In genomic region chr11:46100670-46101069, GRCh38 we compare ENCODE assay signal across 10 cellular contexts. TPM values are rescaled to one million over a fixed set of nuclear protein-coding genes. Genes with fewer than 3 reads are reported as not detected.
DNase-seq lines count a peak whose midpoint lies in the region; ATAC-seq and TF ChIP-seq lines count a peak whose summit lies in the region.
"Had no signal": no experiment of that assay in that cellular context is flagged by ENCODE, and none has a peak within 500 bp of the region (broad histone marks: within the 10 kb centered on the region; RNA-seq: fewer than 3 reads in every experiment).

No MANE protein-coding gene starts in this region.

- WGBS in gastroesophageal sphincter (ENCODE audit: low coverage in 1 of 2), 2 donors = 77 to 82% methylated on average over 3 of the region's 3 CpGs

- H3K36me3 Mint-ChIP-seq in nephron progenitor cell (ENCODE audit: low read depth) = peaks cover 17% of the 10 kb centered on the region

- DNase-seq in mucosa of descending colon (no peak), head of caudate nucleus (no peak), nephron progenitor cell (no peak)
- no peak for DNase-seq in activated CD4-positive, CD25-positive, alpha-beta regulatory T cell (lab: John Stamatoyannopoulos, UW)
- DNase-seq: NCI-H510A treated with DMSO at 0.1 percent for 48 hours, occipital lobe had no signal

- H3K4me1 ChIP-seq in mucosa of descending colon (ENCODE audit: low read depth) (peaks cover 5% of the 10 kb centered on the region), gastroesophageal sphincter (peaks cover 6 to 62% (median 16%) of the 10 kb centered on the region in 3 donors)

- no peaks in the 10 kb centered on the region for H3K9me3 ChIP-seq in mucosa of descending colon
- H3K9me3 ChIP-seq in gastroesophageal sphincter = no peaks in the 10 kb centered on the region

- no peak overlapping the region for H3K27ac Mint-ChIP-seq in nephron progenitor cell

- peaks cover 2% of the 10 kb centered on the region for H3K27me3 Mint-ChIP-seq in nephron progenitor cell (ENCODE audit: low read depth, poor library complexity)

- no peak overlapping the region for H3K4me3 Mint-ChIP-seq in nephron progenitor cell

- H3K9me3 Mint-ChIP-seq in nephron progenitor cell = no peaks in the 10 kb centered on the region

- no peak for TF ChIP-seq POLR2A in gastroesophageal sphincter (IDR thresholded peaks at IDR 0.05)

- H3K4me3 ChIP-seq in mucosa of descending colon = no peak overlapping the region
- no peak overlapping the region for H3K4me3 ChIP-seq in gastroesophageal sphincter

- H3K36me3 ChIP-seq in mucosa of descending colon (ENCODE audit: low read depth) (no peaks in the 10 kb centered on the region), gastroesophageal sphincter (no peaks in the 10 kb centered on the region)

- H3K4me1 Mint-ChIP-seq in nephron progenitor cell = peaks cover 43% of the 10 kb centered on the region

- TF ChIP-seq CTCF in mucosa of descending colon (IDR thresholded peaks at IDR 0.05) = no peak
- TF ChIP-seq CTCF in gastroesophageal sphincter (IDR thresholded peaks at IDR 0.05) = no peak
- no peak for TF ChIP-seq CTCF in nephron progenitor cell (IDR thresholded peaks at IDR 0.05)

- intact Hi-C loops in mucosa of descending colon (cut with DNase I, micrococcal nuclease) = no loop called here
- intact Hi-C loops in head of caudate nucleus (cut with DNase I) = no loop called here

- no peaks in the 10 kb centered on the region for H3K27me3 ChIP-seq in gastroesophageal sphincter

- no peak for TF ChIP-seq EP300 in gastroesophageal sphincter (IDR thresholded peaks at IDR 0.05)

- ATAC-seq in GM18858 (IDR thresholded peaks at IDR 0.05; ENCODE audit: unreplicated experiment) (peak; percentile 55), GM21723 (IDR thresholded peaks at IDR 0.05; ENCODE audit: unreplicated experiment) (peak; percentile 79), HG03565 (IDR thresholded peaks at IDR 0.05; ENCODE audit: unreplicated experiment) (peak; percentile 71), mucosa of descending colon (peak; percentile 30), gastroesophageal sphincter (no peak)

- no peak overlapping the region for H3K27ac ChIP-seq in gastroesophageal sphincter

RNA-seq across cellular contexts. Expression of gene PHF21A, which starts 20.6 kb away (rescaled TPM):
- total RNA-seq in mucosa of descending colon (10 to 100 TPM; 20.3 to 78.1 (median 23.3) TPM), gastroesophageal sphincter (10 to 100 TPM; 28.5 to 53.9 (median 42.2) TPM)
